1 cellular context compared by ENCODE assay signal in genomic region chr11:20131744-20132666, GRCh38.
TF ChIP-seq lines count a peak whose summit lies in the region.

No MANE protein-coding gene starts in this region.

TF ChIP-seq in H1, 55 proteins besides CTCF, POLR2A, EP300 and RAD21 (continued from another document):
- TF ChIP-seq ASH2L (IDR thresholded peaks at IDR 0.05; ENCODE audit: low read length) (peak; percentile 58), TBP (IDR thresholded peaks at IDR 0.05; ENCODE audit: low read depth, low read length) (peak; percentile 53; the same call in 1 of the 2 replicates), MAFK (IDR thresholded peaks at IDR 0.05; ENCODE audit: low read depth, low read length) (no peak), TAF1 (IDR thresholded peaks at IDR 0.05; ENCODE audit: low read depth, low read length) (peak; percentile 35; the same call in 1 of the 2 replicates), SUZ12 (IDR thresholded peaks at IDR 0.05; ENCODE audit: low read length) (peak; percentile 79), ZNF274 (IDR thresholded peaks at IDR 0.05; ENCODE audit: borderline replicate concordance, extremely low read depth, low read length) (no peak), GABPA (IDR thresholded peaks at IDR 0.05; ENCODE audit: borderline replicate concordance, insufficient read depth, low read length) (peak; percentile 27; the same call in 1 of the 2 replicates)
